In genomic region chr5:9356306-9356942, GRCh38 we compare ENCODE assay signal across 1 cellular context.
TF ChIP-seq lines count a peak whose summit lies in the region.

No MANE protein-coding gene starts in this region.

TF ChIP-seq in SK-N-SH treated with all-trans-retinoic acid at 6 μM for 48 hours, 23 proteins besides CTCF, POLR2A, EP300 and RAD21 (continued from another document):
- TF ChIP-seq POU6F1 (CRISPR knock-in tag; IDR thresholded peaks at IDR 0.05; ENCODE audit: borderline replicate concordance, low read depth), result no peak
- no peak for TF ChIP-seq TCF4 (CRISPR knock-in tag; IDR thresholded peaks at IDR 0.05; ENCODE audit: borderline replicate concordance)
TF ChIP-seq in SK-N-SH treated with all-trans-retinoic acid at 6 μM for 48 hours: peak in this region for 0.
